ENCODE assay signal across 17 cellular contexts in genomic region chr11:37747121-37747520, GRCh38.
DNase-seq lines count a peak whose midpoint lies in the region; ATAC-seq, FAIRE-seq and TF ChIP-seq lines count a peak whose summit lies in the region.
"Had no signal": no experiment of that assay in that cellular context is flagged by ENCODE, and none has a peak within 500 bp of the region (broad histone marks: within the 10 kb centered on the region; RNA-seq: fewer than 3 reads in every experiment).

No MANE protein-coding gene starts in this region.

- H3K9me3 Mint-ChIP-seq in GM23338 = peaks cover 20% of the 10 kb centered on the region

- ATAC-seq in GM23338 = no peak
- ATAC-seq: A549; CD8-positive, alpha-beta T cell; K562 had no signal

- H3F3A ChIP-seq in GM23338 (replicated peaks; ENCODE audit: low read depth) = no peaks in the 10 kb centered on the region

- H3K27ac Mint-ChIP-seq in GM23338 = no peak overlapping the region
- H3K27ac Mint-ChIP-seq: CD14-positive monocyte; CD8-positive, alpha-beta T cell had no signal

- peak overlapping the region; percentile 80 for H3K27ac ChIP-seq in brain microvascular endothelial cell
- H3K27ac ChIP-seq in GM23338 (ENCODE audit: low read depth) = no peak overlapping the region
- H3K27ac ChIP-seq: A549, HL-60 had no signal

- H3K4me3 ChIP-seq in brain microvascular endothelial cell (ENCODE audit: low read depth, low read length) = no peak overlapping the region
- no peak overlapping the region for H3K4me3 ChIP-seq in skeletal muscle satellite cell (ENCODE audit: low read length)
- no peak overlapping the region for H3K4me3 ChIP-seq in GM23338
- H3K4me3 ChIP-seq: A549, K562 had no signal

- H3K79me2 ChIP-seq in GM23338 (replicated peaks; ENCODE audit: insufficient read depth) = no peaks in the 10 kb centered on the region

- TF ChIP-seq CTCF in brain microvascular endothelial cell (IDR thresholded peaks at IDR 0.05; ENCODE audit: low read depth, low read length, missing control alignments) (no peak), GM23338 (conservative IDR thresholded peaks at IDR 0.05; ENCODE audit: low read depth in 2 of 2) (no peak)

- peaks cover 8% of the 10 kb centered on the region for H3K4me1 ChIP-seq in skeletal muscle satellite cell (ENCODE audit: control insufficient read depth, insufficient read depth, low read length)
- no peaks in the 10 kb centered on the region for H3K4me1 ChIP-seq in GM23338 (ENCODE audit: insufficient read depth)
- H3K4me1 ChIP-seq: A549 had no signal

- peak overlapping the region; percentile 30 for H3K4me2 ChIP-seq in skeletal muscle satellite cell (ENCODE audit: low read length)
- H3K4me2 ChIP-seq in GM23338 = no peak overlapping the region
- H3K4me2 ChIP-seq: A549 had no signal

- H3K36me3 ChIP-seq in brain microvascular endothelial cell (replicated peaks) (no peaks in the 10 kb centered on the region), skeletal muscle satellite cell (ENCODE audit: insufficient read depth, low read length) (no peaks in the 10 kb centered on the region), GM23338 (ENCODE audit: insufficient read depth) (no peaks in the 10 kb centered on the region; the same call in 1 of the 2 replicates)

- TF ChIP-seq POLR2A in H54 (IDR thresholded peaks at IDR 0.05; ENCODE audit: low read depth, low read length) = no peak

- peaks cover 2% of the 10 kb centered on the region for H3K27me3 Mint-ChIP-seq in GM23338 (ENCODE audit: insufficient read depth, low read depth, poor library complexity)

- no peak overlapping the region for H3K4me3 Mint-ChIP-seq in GM23338
- H3K4me3 Mint-ChIP-seq: CD14-positive monocyte; CD8-positive, alpha-beta T cell had no signal

- H3K27me3 ChIP-seq in brain microvascular endothelial cell (replicated peaks) (no peaks in the 10 kb centered on the region), skeletal muscle satellite cell (ENCODE audit: control insufficient read depth, insufficient read depth, low read length) (no peaks in the 10 kb centered on the region), GM23338 (ENCODE audit: insufficient read depth) (no peaks in the 10 kb centered on the region)

- peaks cover 4% of the 10 kb centered on the region; the same call in 1 of the 3 replicates for H3K36me3 Mint-ChIP-seq in GM23338 (ENCODE audit: low read depth)
- H3K36me3 Mint-ChIP-seq: CD14-positive monocyte; CD8-positive, alpha-beta T cell had no signal

- FAIRE-seq in H54 (lab: Jason Lieb, UNC) = peak; percentile 23
- FAIRE-seq: A549, H1, K562 had no signal

- H3K9me3 ChIP-seq in skeletal muscle satellite cell (replicated peaks; ENCODE audit: low read length) = peaks cover 4% of the 10 kb centered on the region
- H3K9me3 ChIP-seq: A549 had no signal

- no peak for DNase-seq in H54 (ENCODE audit: insufficient read length, low spot score)
- peak; percentile 7 for DNase-seq in LHCN-M2 (ENCODE audit: low read depth)
- DNase-seq in brain microvascular endothelial cell = no peak
- no peak for DNase-seq in dedifferentiated amniotic fluid mesenchymal stem cell (ENCODE audit: extremely low spot score)
- no peak for DNase-seq in NCI-H2196 (lab: John Stamatoyannopoulos, UW; ENCODE audit: unreplicated experiment)
- no peak for DNase-seq in GM23338 (ENCODE audit: low spot score)
- DNase-seq: CD8-positive, alpha-beta T cell; COR-L47; DND-41; GF-D8; HCEC 1CT had no signal

- no peak overlapping the region for H2AFZ ChIP-seq in GM23338

- H3K9me2 ChIP-seq in GM23338 (ENCODE audit: insufficient read depth) = no peaks in the 10 kb centered on the region; the same call in 1 of the 2 replicates

- H4K20me1 ChIP-seq in GM23338 (replicated peaks; ENCODE audit: insufficient read depth) = no peaks in the 10 kb centered on the region

- in situ Hi-C loops in brain microvascular endothelial cell (cut with HindIII; ENCODE audit: low pct_ligation_motif_present, low sequenced_read_pairs) = no loop called here

- no peak overlapping the region for H3K9ac ChIP-seq in skeletal muscle satellite cell (ENCODE audit: low read depth, low read length)

- no peaks in the 10 kb centered on the region for H3K4me1 Mint-ChIP-seq in GM23338
- H3K4me1 Mint-ChIP-seq: CD14-positive monocyte had no signal

TF ChIP-seq in GM23338, 12 proteins besides CTCF, POLR2A, EP300 and RAD21 (continues in another document):
- TF ChIP-seq ZNF114 (CRISPR knock-in tag; IDR thresholded peaks at IDR 0.05) (no peak), POLR2AphosphoS5 (IDR thresholded peaks at IDR 0.05; ENCODE audit: low read depth) (no peak), STAT1 (IDR thresholded peaks at IDR 0.05; ENCODE audit: unreplicated experiment) (no peak), JUNB (IDR thresholded peaks at IDR 0.05; ENCODE audit: unreplicated experiment) (no peak), ZNF462 (CRISPR knock-in tag; IDR thresholded peaks at IDR 0.05) (no peak), EZH2 (IDR thresholded peaks at IDR 0.05; ENCODE audit: low read depth, unreplicated experiment) (no peak)
